24 cellular contexts compared by ENCODE assay signal in genomic region chr4:152115121-152115520, GRCh38.
DNase-seq lines count a peak whose midpoint lies in the region; ATAC-seq and TF ChIP-seq lines count a peak whose summit lies in the region.
"Had no signal": no experiment of that assay in that cellular context is flagged by ENCODE, and none has a peak within 500 bp of the region (broad histone marks: within the 10 kb centered on the region; RNA-seq: fewer than 3 reads in every experiment).

No MANE protein-coding gene starts in this region.

- peaks cover 8% of the 10 kb centered on the region for H3K9me3 Mint-ChIP-seq in activated CD8-positive, alpha-beta memory T cell treated with anti-CD3 and anti-CD28 coated beads, Interleukin-2, amount 10 ng/mL, durations not matched to agents 7 days and 5 days (ENCODE audit: low read depth)
- H3K9me3 Mint-ChIP-seq in CD4-positive, alpha-beta T cell, result no peaks in the 10 kb centered on the region
- H3K9me3 Mint-ChIP-seq in activated T-helper 17 cell treated with anti-CD3 and anti-CD28 coated beads, Interleukin-2, amount 50 U/mL, for 72 hours, result peaks cover 7% of the 10 kb centered on the region
- H3K9me3 Mint-ChIP-seq in natural killer cell, result peaks cover 3 to 9% of the 10 kb centered on the region in 2 donors
- H3K9me3 Mint-ChIP-seq in chondrocyte (ENCODE audit: low read depth), result no peaks in the 10 kb centered on the region

- H3K27me3 ChIP-seq in CD4-positive, alpha-beta T cell (ENCODE audit: control insufficient read depth, insufficient read depth, low read length), result no peaks in the 10 kb centered on the region
- H3K27me3 ChIP-seq: brain microvascular endothelial cell, ovary, right atrium auricular region, uterus had no signal

- H3K4me1 Mint-ChIP-seq in activated CD8-positive, alpha-beta memory T cell treated with anti-CD3 and anti-CD28 coated beads, Interleukin-2, amount 10 ng/mL, durations not matched to agents 7 days and 5 days, result peaks cover 40% of the 10 kb centered on the region
- H3K4me1 Mint-ChIP-seq in CD4-positive, alpha-beta T cell (ENCODE audit: low read depth), result peaks cover 75% of the 10 kb centered on the region
- H3K4me1 Mint-ChIP-seq in activated T-helper 17 cell treated with anti-CD3 and anti-CD28 coated beads, Interleukin-2, amount 50 U/mL, for 72 hours, result peaks cover 51% of the 10 kb centered on the region
- peaks cover 55 to 58% of the 10 kb centered on the region in 2 donors for H3K4me1 Mint-ChIP-seq in natural killer cell
- peaks cover 4% of the 10 kb centered on the region for H3K4me1 Mint-ChIP-seq in chondrocyte (ENCODE audit: low read depth)

- intact Hi-C loops in CD4-positive, alpha-beta T cell (cut with DNase I, micrococcal nuclease), result loop anchor here in 1 of 2 experiments (1.0 to 5.0 kb wide), 2 partner anchors 15 to 48 kb away; no protein-coding TSS in a partner anchor
- intact Hi-C loops in natural killer cell (cut with micrococcal nuclease), result no loop called here

- H3K27ac Mint-ChIP-seq in activated CD8-positive, alpha-beta memory T cell treated with anti-CD3 and anti-CD28 coated beads, Interleukin-2, amount 10 ng/mL, durations not matched to agents 7 days and 5 days, result peak overlapping the region; percentile 88
- H3K27ac Mint-ChIP-seq in CD4-positive, alpha-beta T cell, result peak overlapping the region; percentile 93
- H3K27ac Mint-ChIP-seq in activated T-helper 17 cell treated with anti-CD3 and anti-CD28 coated beads, Interleukin-2, amount 50 U/mL, for 72 hours, result peak overlapping the region; percentile 90
- H3K27ac Mint-ChIP-seq in natural killer cell (peak overlapping the region; percentile 91 to 94), chondrocyte (ENCODE audit: unreplicated experiment) (no peak overlapping the region)

- peak overlapping the region; percentile 22 for H3K27ac ChIP-seq in CD4-positive, alpha-beta T cell (ENCODE audit: low read depth, low read length)
- H3K27ac ChIP-seq: brain microvascular endothelial cell, HL-60, ovary, right atrium auricular region, uterus had no signal

- H3K36me3 Mint-ChIP-seq in activated CD8-positive, alpha-beta memory T cell treated with anti-CD3 and anti-CD28 coated beads, Interleukin-2, amount 10 ng/mL, durations not matched to agents 7 days and 5 days, result peaks cover 13% of the 10 kb centered on the region
- no peaks in the 10 kb centered on the region for H3K36me3 Mint-ChIP-seq in CD4-positive, alpha-beta T cell (ENCODE audit: low read depth)
- H3K36me3 Mint-ChIP-seq in activated T-helper 17 cell treated with anti-CD3 and anti-CD28 coated beads, Interleukin-2, amount 50 U/mL, for 72 hours (ENCODE audit: low read depth), result no peaks in the 10 kb centered on the region
- H3K36me3 Mint-ChIP-seq in natural killer cell (no peaks in the 10 kb centered on the region), chondrocyte (ENCODE audit: low read depth) (peaks cover 2% of the 10 kb centered on the region)

- no peaks in the 10 kb centered on the region for H3K27me3 Mint-ChIP-seq in activated CD8-positive, alpha-beta memory T cell treated with anti-CD3 and anti-CD28 coated beads, Interleukin-2, amount 10 ng/mL, durations not matched to agents 7 days and 5 days
- H3K27me3 Mint-ChIP-seq in CD4-positive, alpha-beta T cell, result no peaks in the 10 kb centered on the region
- no peaks in the 10 kb centered on the region for H3K27me3 Mint-ChIP-seq in activated T-helper 17 cell treated with anti-CD3 and anti-CD28 coated beads, Interleukin-2, amount 50 U/mL, for 72 hours
- no peaks in the 10 kb centered on the region for H3K27me3 Mint-ChIP-seq in natural killer cell (ENCODE audit: low read depth in 2 of 2)
- peaks cover 33% of the 10 kb centered on the region for H3K27me3 Mint-ChIP-seq in chondrocyte (ENCODE audit: low read depth)

- no peak overlapping the region for H3K4me3 Mint-ChIP-seq in activated CD8-positive, alpha-beta memory T cell treated with anti-CD3 and anti-CD28 coated beads, Interleukin-2, amount 10 ng/mL, durations not matched to agents 7 days and 5 days
- no peak overlapping the region for H3K4me3 Mint-ChIP-seq in CD4-positive, alpha-beta T cell
- H3K4me3 Mint-ChIP-seq in activated T-helper 17 cell treated with anti-CD3 and anti-CD28 coated beads, Interleukin-2, amount 50 U/mL, for 72 hours, result peak overlapping the region; percentile 76
- peak overlapping the region; percentile 87 for H3K4me3 Mint-ChIP-seq in natural killer cell
- H3K4me3 Mint-ChIP-seq in chondrocyte (ENCODE audit: unreplicated experiment), result no peak overlapping the region

- no peak for DNase-seq in activated CD8-positive, alpha-beta memory T cell treated with anti-CD3 and anti-CD28 coated beads, Interleukin-2, amount 10 ng/mL, durations not matched to agents 7 days and 5 days
- no peak for DNase-seq in activated CD8-positive, alpha-beta memory T cell treated with anti-CD3 and anti-CD28 coated beads, Interleukin-2, amount 50 U/mL, for 48 hours
- DNase-seq in CD4-positive, alpha-beta T cell, result no peak
- no peak for DNase-seq in natural killer cell
- DNase-seq in activated effector memory CD4-positive, alpha-beta T cell treated with anti-CD3 and anti-CD28 coated beads, Interleukin-2, amount 50 U/mL, for 16 hours, result no peak
- DNase-seq in chondrocyte (ENCODE audit: low spot score), result no peak
- DNase-seq: activated CD4-positive, alpha-beta T cell treated with anti-CD3 and anti-CD28 coated beads for 1 hour; brain microvascular endothelial cell; DMS153; GDM1; mesendoderm; naive B cell; NCI-H1092 treated with DMSO at 0.1 percent for 48 hours; NCI-H2029; NCI-H446; ovary; PC-3; Right ventricle myocardium superior; uterus had no signal

- CTCF ChIA-PET in activated CD8-positive, alpha-beta memory T cell treated with anti-CD3 and anti-CD28 coated beads, Interleukin-2, amount 10 ng/mL, durations not matched to agents 7 days and 5 days (lab: Charles Lee), result interaction anchor here (0.9 to 1.5 kb wide), 2 partner anchors 12 to 17 kb away, joined by 3 read pairs; no protein-coding TSS in a partner anchor
- CTCF ChIA-PET in CD4-positive, alpha-beta T cell (lab: Charles Lee), result no interaction called here

- POLR2A ChIA-PET in CD4-positive, alpha-beta T cell (lab: Charles Lee), result interaction anchor here (0.7 to 3.9 kb wide), 5 partner anchors 10 to 124 kb away, joined by 3 to 47 read pairs (median 3); no protein-coding TSS in a partner anchor

- no peak for ATAC-seq in activated CD8-positive, alpha-beta memory T cell treated with anti-CD3 and anti-CD28 coated beads, Interleukin-2, amount 10 ng/mL, durations not matched to agents 7 days and 5 days
- no peak for ATAC-seq in CD4-positive, alpha-beta T cell (ENCODE audit: poor library complexity)
- no peak for ATAC-seq in activated T-helper 17 cell treated with anti-CD3 and anti-CD28 coated beads, Interleukin-2, amount 50 U/mL, for 72 hours (replicated peaks)
- no peak for ATAC-seq in natural killer cell
- ATAC-seq in GM21786 (IDR thresholded peaks at IDR 0.05; ENCODE audit: unreplicated experiment), result no peak
- ATAC-seq: HepG2, PC-3 had no signal

- H3K9me3 ChIP-seq in CD4-positive, alpha-beta T cell (ENCODE audit: control insufficient read depth, low read length), result no peaks in the 10 kb centered on the region
- H3K9me3 ChIP-seq: ovary, right atrium auricular region, uterus had no signal

- no peak for TF ChIP-seq CTCF in CD4-positive, alpha-beta T cell (IDR thresholded peaks at IDR 0.05)
- TF ChIP-seq CTCF in natural killer cell (IDR thresholded peaks at IDR 0.05) (no peak), chondrocyte (IDR thresholded peaks at IDR 0.05) (no peak)

Comparison
In these comparisons a context has a peak if more than half of its experiments do, and no peak if none do; other contexts are left out.
1. H3K4me3 Mint-ChIP-seq: peak in activated T-helper 17 cell treated with anti-CD3 and anti-CD28 coated beads, Interleukin-2, amount 50 U/mL, for 72 hours (single experiment) and natural killer cell (single experiment); none in activated CD8-positive, alpha-beta memory T cell treated with anti-CD3 and anti-CD28 coated beads, Interleukin-2, amount 10 ng/mL, durations not matched to agents 7 days and 5 days (single experiment), CD4-positive, alpha-beta T cell (single experiment) and chondrocyte (single experiment).